15 cellular contexts compared by ENCODE assay signal in the genomic region with DNA sequence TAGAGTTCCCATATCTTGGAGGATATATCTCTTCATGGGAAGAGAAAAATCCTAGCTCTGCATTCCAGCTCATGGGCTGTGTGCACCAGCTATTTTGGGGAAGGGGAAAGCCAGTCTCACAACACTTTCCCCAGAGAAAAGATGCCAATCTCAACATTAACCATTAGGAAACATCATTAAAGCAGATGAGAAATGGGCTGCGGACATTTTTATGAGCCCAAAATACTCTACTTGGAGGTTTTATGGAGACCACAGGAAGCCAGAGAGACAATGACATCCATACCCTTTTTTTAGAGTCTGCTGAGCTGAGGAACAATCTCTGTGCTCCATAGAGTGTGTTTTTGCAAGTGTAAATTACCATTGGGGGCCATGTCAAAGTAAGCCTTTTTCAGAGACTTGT.
"Had no signal": no experiment of that assay in that cellular context is flagged by ENCODE, and none has a peak within 500 bp of the region (broad histone marks: within the 10 kb centered on the region; RNA-seq: fewer than 3 reads in every experiment).

No MANE protein-coding gene starts in this region.

- H3K4me3 ChIP-seq: gastroesophageal sphincter, heart left ventricle, ovary, psoas muscle, skin epidermis, suprapubic skin, transverse colon, vagina had no signal

- ATAC-seq: naive thymus-derived CD8-positive, alpha-beta T cell had no signal

- H3K9me3 ChIP-seq: gastroesophageal sphincter, heart left ventricle, ovary, psoas muscle, suprapubic skin, transverse colon, vagina had no signal

- H3K27ac ChIP-seq: gastroesophageal sphincter, ovary, psoas muscle, suprapubic skin, vagina, WERI-Rb-1 had no signal

- DNase-seq: activated CD4-positive, alpha-beta T cell treated with anti-CD3 and anti-CD28 coated beads, Interleukin-2, amount 50 U/mL, for 4 hours; effector CD4-positive, alpha-beta T cell; heart left ventricle; naive thymus-derived CD8-positive, alpha-beta T cell; psoas muscle; right cardiac atrium; stimulated activated CD4-positive, alpha-beta T cell treated with anti-CD3 and anti-CD28 coated beads, Interleukin-15, amount 100 ng/mL, for 24 hours; stimulated activated CD4-positive, alpha-beta T cell treated with anti-CD3 and anti-CD28 coated beads, Interleukin-2, amount 100 ng/mL, for 48 hours; transverse colon; WERI-Rb-1 had no signal

- H3K36me3 ChIP-seq: gastroesophageal sphincter, heart left ventricle, ovary, suprapubic skin, transverse colon, vagina, WERI-Rb-1 had no signal

- H3K4me1 ChIP-seq: psoas muscle had no signal

- H3K27me3 ChIP-seq: gastroesophageal sphincter, heart left ventricle, ovary, transverse colon, vagina had no signal
